In genomic region chr1:24425446-24425845, GRCh38 we compare ENCODE assay signal across 21 cellular contexts.
"Had no signal": no experiment of that assay in that cellular context is flagged by ENCODE, and none has a peak within 500 bp of the region (broad histone marks: within the 10 kb centered on the region; RNA-seq: fewer than 3 reads in every experiment).

No MANE protein-coding gene starts in this region.

- H3K4me1 ChIP-seq: gastroesophageal sphincter, prostate gland, tibial artery had no signal

- H3K36me3 ChIP-seq: brain microvascular endothelial cell, prostate gland had no signal

- H3K9me3 ChIP-seq: gastroesophageal sphincter, prostate gland, tibial artery had no signal

- H3K27ac ChIP-seq: brain microvascular endothelial cell, coronary artery, gastroesophageal sphincter, tibial artery had no signal

- H3K27me3 Mint-ChIP-seq: activated naive CD4-positive, alpha-beta T cell treated with anti-CD3 and anti-CD28 coated beads, Interleukin-2, amount 10 ng/mL, durations not matched to agents 7 days and 5 days; stimulated activated naive CD8-positive, alpha-beta T cell treated with anti-CD3 and anti-CD28 coated beads, Interleukin-15, amount 100 ng/mL, for 72 hours had no signal

- DNase-seq: activated CD4-positive, alpha-beta T cell treated with anti-CD3 and anti-CD28 coated beads for 1 hour; activated CD4-positive, alpha-beta T cell treated with anti-CD3 and anti-CD28 coated beads, Interleukin-2, amount 50 U/mL, for 1 hour; activated CD8-positive, alpha-beta memory T cell treated with anti-CD3 and anti-CD28 coated beads, Interleukin-2, amount 50 U/mL, for 4 hours; activated effector memory CD4-positive, alpha-beta T cell treated with Interleukin-2 at 50 U/mL for 16 hours; activated naive CD4-positive, alpha-beta T cell treated with anti-CD3 and anti-CD28 coated beads, Interleukin-2, amount 10 ng/mL, durations not matched to agents 7 days and 5 days; activated T-cell treated with anti-CD3 and anti-CD28 coated beads, Interleukin-2, amount 50 U/mL, for 72 hours; aorta; brain microvascular endothelial cell; central memory CD4-positive, alpha-beta T cell; endodermal cell; natural killer cell; stimulated activated CD4-positive, alpha-beta T cell treated with anti-CD3 and anti-CD28 coated beads, Interleukin-1b, Interleukin-23, amount 100 ng/mL, for 48 hours; stimulated activated naive CD8-positive, alpha-beta T cell treated with anti-CD3 and anti-CD28 coated beads, Interleukin-15, amount 100 ng/mL, for 72 hours; T-helper 1 cell; T-helper 9 cell; tibial artery had no signal

- H3K4me3 ChIP-seq: coronary artery, gastroesophageal sphincter, prostate gland, tibial artery had no signal

- H3K27ac Mint-ChIP-seq: activated naive CD4-positive, alpha-beta T cell treated with anti-CD3 and anti-CD28 coated beads, Interleukin-2, amount 10 ng/mL, durations not matched to agents 7 days and 5 days; activated T-cell treated with anti-CD3 and anti-CD28 coated beads, Interleukin-2, amount 50 U/mL, for 72 hours; endodermal cell; mesothelial cell of epicardium; natural killer cell had no signal

- H3K4me3 Mint-ChIP-seq: activated naive CD4-positive, alpha-beta T cell treated with anti-CD3 and anti-CD28 coated beads, Interleukin-2, amount 10 ng/mL, durations not matched to agents 7 days and 5 days; activated T-cell treated with anti-CD3 and anti-CD28 coated beads, Interleukin-2, amount 50 U/mL, for 72 hours; endodermal cell; mesothelial cell of epicardium; natural killer cell; stimulated activated naive CD8-positive, alpha-beta T cell treated with anti-CD3 and anti-CD28 coated beads, Interleukin-15, amount 100 ng/mL, for 72 hours had no signal

- H3K9me3 Mint-ChIP-seq: activated naive CD4-positive, alpha-beta T cell treated with anti-CD3 and anti-CD28 coated beads, Interleukin-2, amount 10 ng/mL, durations not matched to agents 7 days and 5 days; activated T-cell treated with anti-CD3 and anti-CD28 coated beads, Interleukin-2, amount 50 U/mL, for 72 hours; endodermal cell; mesothelial cell of epicardium; natural killer cell; stimulated activated naive CD8-positive, alpha-beta T cell treated with anti-CD3 and anti-CD28 coated beads, Interleukin-15, amount 100 ng/mL, for 72 hours had no signal

- FAIRE-seq: keratinocyte had no signal

- ATAC-seq: activated T-cell treated with anti-CD3 and anti-CD28 coated beads, Interleukin-2, amount 50 U/mL, for 72 hours; gastroesophageal sphincter; natural killer cell; stimulated activated naive CD8-positive, alpha-beta T cell treated with anti-CD3 and anti-CD28 coated beads, Interleukin-15, amount 100 ng/mL, for 72 hours had no signal

- H3K27me3 ChIP-seq: brain microvascular endothelial cell, gastroesophageal sphincter, tibial artery had no signal
